Comparison of ENCODE assay signal across 9 cellular contexts in genomic region chr3:143171141-143171651, GRCh38. TPM values are rescaled to one million over a fixed set of nuclear protein-coding genes. Genes with fewer than 3 reads are reported as not detected.
A peak's percentile ranks its signal among the peaks of the same experiment; 100 is the strongest.
DNase-seq lines count a peak whose midpoint lies in the region; ATAC-seq and TF ChIP-seq lines count a peak whose summit lies in the region.
"Had no signal": no experiment of that assay in that cellular context is flagged by ENCODE, and none has a peak within 500 bp of the region (broad histone marks: within the 10 kb centered on the region; RNA-seq: fewer than 3 reads in every experiment).

No MANE protein-coding gene starts in this region.

- DNase-seq in HFFc6 = peak; percentile 67
- DNase-seq in NOMO-1 treated with dmso at 0.1 percent for 144 hours (lab: John Stamatoyannopoulos, UW; ENCODE audit: unreplicated experiment) = peak; percentile 74
- DNase-seq in Right ventricle myocardium superior = no peak
- no peak for DNase-seq in mesendoderm
- DNase-seq in NCI-H2029 (lab: John Stamatoyannopoulos, UW) = no peak
- DNase-seq in hippocampal formation (lab: John Stamatoyannopoulos, UW) = no peak

- no peak overlapping the region for H4K5ac ChIP-seq in mesendoderm (ENCODE audit: low read length)

- H3K27me3 Mint-ChIP-seq in HFFc6 (ENCODE audit: insufficient read depth) = no peaks in the 10 kb centered on the region

- intact Hi-C loops in Right ventricle myocardium superior (cut with DNase I) = no loop called here

- no peaks in the 10 kb centered on the region for H3K79me2 ChIP-seq in mesendoderm (ENCODE audit: control insufficient read depth, insufficient read depth, low read length)

- H2BK5ac ChIP-seq in mesendoderm (ENCODE audit: low read length) = no peak overlapping the region

- no peak overlapping the region for H3K4ac ChIP-seq in mesendoderm (ENCODE audit: low read depth, low read length)

- H3K56ac ChIP-seq in mesendoderm (ENCODE audit: low read length) = no peak overlapping the region

- H2BK15ac ChIP-seq in mesendoderm (replicated peaks; ENCODE audit: low read depth) = no peak overlapping the region

- peak overlapping the region; percentile 41 for H3K4me3 Mint-ChIP-seq in HFFc6

- H3K36me3 ChIP-seq in mesendoderm (ENCODE audit: control insufficient read depth, insufficient read depth, low read length) = no peaks in the 10 kb centered on the region

- no CpG with 5 or more reads among the region's 3 CpGs for WGBS in mesendoderm (ENCODE audit: extremely low coverage, insufficient coverage, low lambda C conversion rate)

- no peak overlapping the region for H4K8ac ChIP-seq in mesendoderm (ENCODE audit: low read depth, low read length)

- H3K4me2 ChIP-seq in mesendoderm (ENCODE audit: low read length) = no peak overlapping the region

- no peaks in the 10 kb centered on the region for H3K27me3 ChIP-seq in mesendoderm (ENCODE audit: insufficient read depth, low read length, poor library complexity)

- H3K4me1 ChIP-seq in mesendoderm (ENCODE audit: control insufficient read depth, low read depth, low read length) = no peaks in the 10 kb centered on the region

- no peak overlapping the region for H2BK120ac ChIP-seq in mesendoderm (ENCODE audit: low read depth, low read length)

- no peak overlapping the region for H3K27ac ChIP-seq in mesendoderm (ENCODE audit: low read depth, low read length)

- no peak overlapping the region for H3K9ac ChIP-seq in mesendoderm (ENCODE audit: low read length)

- H3K27ac Mint-ChIP-seq in HFFc6 = peak overlapping the region; percentile 86

- H3K36me3 Mint-ChIP-seq in HFFc6 (ENCODE audit: low read depth) = peaks cover 8% of the 10 kb centered on the region

- peak; percentile 80 for ATAC-seq in GM18499 (IDR thresholded peaks at IDR 0.05; ENCODE audit: insufficient read depth, unreplicated experiment)
- ATAC-seq in Right ventricle myocardium superior (ENCODE audit: poor library complexity) = peak; percentile 51
- no peak for ATAC-seq in GM19455 (IDR thresholded peaks at IDR 0.05; ENCODE audit: unreplicated experiment)
- ATAC-seq: Panc1 had no signal

- H3K79me1 ChIP-seq in mesendoderm (ENCODE audit: low read length) = no peaks in the 10 kb centered on the region

- H3K18ac ChIP-seq in mesendoderm (ENCODE audit: low read length) = no peak overlapping the region

- no peak overlapping the region for H3K4me3 ChIP-seq in mesendoderm (ENCODE audit: low read length)

- H3K4me1 Mint-ChIP-seq in HFFc6 (ENCODE audit: low read depth) = peaks cover 64% of the 10 kb centered on the region

- no peak for TF ChIP-seq CTCF in HFFc6 (IDR thresholded peaks at IDR 0.05)

- peaks cover 6% of the 10 kb centered on the region for H3K9me3 Mint-ChIP-seq in HFFc6

- no peak overlapping the region for H3K23ac ChIP-seq in mesendoderm (ENCODE audit: low read length)

- no peak overlapping the region for H2AK5ac ChIP-seq in mesendoderm (ENCODE audit: low read length)

RNA-seq across cellular contexts. Expression of gene CHST2, which starts 51.6 kb away (rescaled TPM):
- 1 to 10 TPM; 2.6 to 4.3 (median 3.8) TPM for total RNA-seq in HFFc6 (2021; fragmentation: NEBNext Ultra II Directional; extraction: Animal tissue kit (Norgen Biotek cat#: 25700))
- total RNA-seq in Right ventricle myocardium superior = 1.7 TPM
- polyA plus RNA-seq in mesendoderm (2013, experiment 1 of 2) = 25.6 TPM
- polyA plus RNA-seq in mesendoderm (2013, experiment 2 of 2) = 26.4 TPM

Comparison
In these comparisons a context has a peak if more than half of its experiments do, and no peak if none do; other contexts are left out.
1. DNase-seq: peak in HFFc6 (single experiment) and NOMO-1 treated with dmso at 0.1 percent for 144 hours (single experiment); none in Right ventricle myocardium superior (single experiment), mesendoderm (single experiment), NCI-H2029 (single experiment) and hippocampal formation (0 of 2).